9 cellular contexts compared by ENCODE assay signal in the genomic region with DNA sequence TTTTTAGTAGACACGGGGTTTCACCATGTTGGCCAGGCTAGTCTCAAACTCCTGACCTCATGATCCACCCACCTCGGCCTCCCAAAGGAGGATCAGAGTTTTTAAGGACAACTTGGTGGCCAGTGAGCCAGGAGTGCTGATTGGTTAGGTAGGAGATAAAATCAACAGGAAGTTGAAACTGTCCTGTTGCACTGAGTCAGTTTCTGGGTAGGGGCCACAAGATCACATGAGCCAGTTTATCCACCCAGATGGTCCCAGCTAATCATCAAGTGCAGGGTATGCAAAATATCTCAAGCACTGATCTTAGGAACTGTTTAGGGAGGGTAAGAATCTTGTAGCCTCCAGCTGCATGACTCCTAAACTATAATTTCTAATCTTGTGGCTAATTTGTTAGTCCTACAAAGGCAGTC. TPM values are rescaled to one million over a fixed set of nuclear protein-coding genes. Genes with fewer than 3 reads are reported as not detected.
"Had no signal": no experiment of that assay in that cellular context is flagged by ENCODE, and none has a peak within 500 bp of the region (broad histone marks: within the 10 kb centered on the region; RNA-seq: fewer than 3 reads in every experiment).

No MANE protein-coding gene starts in this region.

RNA-seq across cellular contexts. Expression of a gene that starts 7.9 kb away (rescaled TPM):
- total RNA-seq: bronchial epithelial cell, heart right ventricle, kidney epithelial cell, left ventricle myocardium inferior, mammary epithelial cell, myocyte, sciatic nerve, smooth muscle cell, ureter had no signal
- polyA plus RNA-seq: heart right ventricle, mammary epithelial cell, smooth muscle cell had no signal

RNA-seq across cellular contexts. Expression of a gene that starts 41.7 kb away (rescaled TPM):
- total RNA-seq: bronchial epithelial cell, kidney epithelial cell, mammary epithelial cell, myocyte, smooth muscle cell had no signal
- polyA plus RNA-seq: mammary epithelial cell, smooth muscle cell had no signal
